In genomic region chr15:51776952-51777574, GRCh38 we compare ENCODE assay signal across 8 cellular contexts. TPM values are rescaled to one million over a fixed set of nuclear protein-coding genes. Genes with fewer than 3 reads are reported as not detected.
A peak's percentile ranks its signal among the peaks of the same experiment; 100 is the strongest.
DNase-seq lines count a peak whose midpoint lies in the region; ATAC-seq lines count a peak whose summit lies in the region.

No MANE protein-coding gene starts in this region.

- H3K27me3 ChIP-seq in SJCRH30: no peaks in the 10 kb centered on the region
- no peaks in the 10 kb centered on the region for H3K27me3 ChIP-seq in aorta (ENCODE audit: control insufficient read depth in 1 of 2, insufficient read depth in 2 of 2, low read length in 1 of 2)

- peaks cover 15% of the 10 kb centered on the region for H3K36me3 Mint-ChIP-seq in activated naive CD4-positive, alpha-beta T cell treated with anti-CD3 and anti-CD28 coated beads, Interleukin-2, amount 10 ng/mL, durations not matched to agents 7 days and 5 days

- intact Hi-C loops in posterior cingulate gyrus (cut with DNase I) (loop anchor here (1.0 to 5.0 kb wide), 3 partner anchors 26 to 127 kb away; partner anchors contain the start of genes LYSMD2 and TMOD2), aorta (cut with DNase I) (loop anchor here (2.0 kb wide), 1 partner anchor 126 kb away; no protein-coding TSS in a partner anchor)

- H3K9me3 Mint-ChIP-seq in activated naive CD4-positive, alpha-beta T cell treated with anti-CD3 and anti-CD28 coated beads, Interleukin-2, amount 10 ng/mL, durations not matched to agents 7 days and 5 days: no peaks in the 10 kb centered on the region

- peak; percentile 75 for ATAC-seq in GM18511 (IDR thresholded peaks at IDR 0.05; ENCODE audit: unreplicated experiment)
- peak; percentile 91 for ATAC-seq in aorta (ENCODE audit: low FRiP score)

- H3K36me3 ChIP-seq in SJCRH30 (no peaks in the 10 kb centered on the region), aorta (ENCODE audit: control insufficient read depth in 1 of 2, insufficient read depth in 2 of 2, low read length in 1 of 2) (peaks cover 0 to 7% of the 10 kb centered on the region in 2 donors)

- no peaks in the 10 kb centered on the region for H3K27me3 Mint-ChIP-seq in activated naive CD4-positive, alpha-beta T cell treated with anti-CD3 and anti-CD28 coated beads, Interleukin-2, amount 10 ng/mL, durations not matched to agents 7 days and 5 days

- peaks cover 4% of the 10 kb centered on the region for H3K4me1 Mint-ChIP-seq in activated naive CD4-positive, alpha-beta T cell treated with anti-CD3 and anti-CD28 coated beads, Interleukin-2, amount 10 ng/mL, durations not matched to agents 7 days and 5 days

- no peak overlapping the region for H3K4me3 Mint-ChIP-seq in activated naive CD4-positive, alpha-beta T cell treated with anti-CD3 and anti-CD28 coated beads, Interleukin-2, amount 10 ng/mL, durations not matched to agents 7 days and 5 days

- H3K27ac Mint-ChIP-seq in activated naive CD4-positive, alpha-beta T cell treated with anti-CD3 and anti-CD28 coated beads, Interleukin-2, amount 10 ng/mL, durations not matched to agents 7 days and 5 days: no peak overlapping the region

- H3K9me3 ChIP-seq in SJCRH30 (replicated peaks) (no peaks in the 10 kb centered on the region), aorta (ENCODE audit: control insufficient read depth, low read length) (no peaks in the 10 kb centered on the region)

- no peak overlapping the region for H3K4me3 ChIP-seq in SJCRH30
- no peak overlapping the region for H3K4me3 ChIP-seq in aorta (ENCODE audit: low read length in 2 of 2)

- DNase-seq in AG08396 (ENCODE audit: low spot score) (peak; percentile 77), LHCN-M2 (ENCODE audit: low read depth) (peak; percentile 74), SJCRH30 (peak; percentile 66 to 91), glomerular visceral epithelial cell (ENCODE audit: extremely low spot score) (peak; percentile 69), posterior cingulate gyrus (peak in 7 of 10 donors; percentile 31 to 87 (median 67)), aorta (peak in 1 of 2 donors; percentile 57)
- peak; percentile 76 for DNase-seq in activated naive CD4-positive, alpha-beta T cell treated with anti-CD3 and anti-CD28 coated beads, Interleukin-2, amount 10 ng/mL, durations not matched to agents 7 days and 5 days

- CTCF ChIA-PET in activated naive CD4-positive, alpha-beta T cell treated with anti-CD3 and anti-CD28 coated beads, Interleukin-2, amount 10 ng/mL, durations not matched to agents 7 days and 5 days (lab: Charles Lee): interaction anchor here (0.7 to 8.9 kb wide), 38 partner anchors 8 to 362 kb away, joined by 3 to 190 read pairs (median 5); partner anchors contain the start of genes DMXL2, LYSMD2 and SCG3

- 57 to 59% methylated on average over 7 of the region's 7 CpGs for WGBS in aorta, 2 donors

- H3K4me1 ChIP-seq in SJCRH30 (no peaks in the 10 kb centered on the region), aorta (ENCODE audit: control insufficient read depth in 1 of 2, insufficient read depth in 2 of 2, low read length in 2 of 2) (no peaks in the 10 kb centered on the region)

- no peak overlapping the region for H3K27ac ChIP-seq in SJCRH30
- no peak overlapping the region for H3K27ac ChIP-seq in aorta (ENCODE audit: low read depth in 1 of 2, low read length in 2 of 2)

RNA-seq across cellular contexts. Expression of gene TMOD2, which starts 25.7 kb away (rescaled TPM):
- total RNA-seq in LHCN-M2 (2014; rRNA removed) (5.0 and 5.8 TPM in 2 replicates), aorta (10 to 100 TPM; 17.8 to 33.1 TPM)
- polyA plus RNA-seq in LHCN-M2 (2012): 1.5 TPM
- 3.1 and 3.2 TPM in 2 replicates for total RNA-seq in SJCRH30 (2014; rRNA removed; shearing (Covaris generic))
- polyA plus RNA-seq in aorta: 1 to 10 TPM; 2.3 to 5.8 TPM

RNA-seq across cellular contexts. Expression of gene LYSMD2, which starts 39.6 kb away (rescaled TPM):
- 4.2 and 4.7 TPM in 2 replicates for total RNA-seq in LHCN-M2 (2014; rRNA removed)
- 2.0 TPM for polyA plus RNA-seq in LHCN-M2 (2012)
- 2.0 and 2.9 TPM in 2 replicates for total RNA-seq in SJCRH30 (2014; rRNA removed; shearing (Covaris generic))
- total RNA-seq in aorta: 10 to 100 TPM; 10.5 to 12.2 TPM
- 10 to 100 TPM in 1 of 2 donors, 1 to 10 TPM in 1; 9.7 to 14.3 TPM for polyA plus RNA-seq in aorta

RNA-seq across cellular contexts. Expression of gene TMOD3, which starts 52.4 kb away (rescaled TPM):
- total RNA-seq in LHCN-M2 (2014; rRNA removed) (30.8 and 32.3 TPM in 2 replicates), aorta (10 to 100 TPM; 47.8 to 57.3 TPM)
- polyA plus RNA-seq in LHCN-M2 (2012): 14.0 TPM
- total RNA-seq in SJCRH30 (2014; rRNA removed; shearing (Covaris generic)): 31.2 and 33.1 TPM in 2 replicates
- polyA plus RNA-seq in aorta: 10 to 100 TPM; 11.0 to 11.6 TPM
